13 cellular contexts compared by ENCODE assay signal in the genomic region with DNA sequence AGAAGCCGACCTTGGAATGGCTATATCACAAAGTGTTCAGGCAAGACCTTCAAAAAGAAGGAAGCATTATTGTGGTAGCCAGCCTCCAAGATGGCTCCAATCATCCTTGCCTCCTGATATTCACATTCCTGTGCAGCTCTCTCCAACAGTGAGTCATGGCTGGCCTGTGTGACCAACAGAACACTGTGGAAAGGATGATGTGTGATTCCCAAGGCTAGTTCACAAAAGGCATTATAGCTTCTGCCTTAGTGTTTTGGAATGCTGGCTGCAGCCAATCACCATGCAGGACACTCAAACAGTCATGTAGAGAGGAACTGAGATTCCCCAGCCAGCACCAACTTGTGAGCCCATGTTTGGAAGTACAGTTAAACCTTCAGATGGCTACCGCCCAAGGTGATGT.
DNase-seq lines count a peak whose midpoint lies in the region; ATAC-seq and TF ChIP-seq lines count a peak whose summit lies in the region.
"Had no signal": no experiment of that assay in that cellular context is flagged by ENCODE, and none has a peak within 500 bp of the region (broad histone marks: within the 10 kb centered on the region; RNA-seq: fewer than 3 reads in every experiment).

No MANE protein-coding gene starts in this region.

- DNase-seq in HCEC 1CT: peak; percentile 99
- DNase-seq in adipocyte (ENCODE audit: low read depth): peak; percentile 73
- DNase-seq in foreskin fibroblast: peak; percentile 99
- DNase-seq in skeletal muscle cell (ENCODE audit: low read depth): peak; percentile 100
- DNase-seq in NCI-H345 (lab: John Stamatoyannopoulos, UW): no peak
- DNase-seq in RPMI8226: no peak
- DNase-seq in mucosa of gallbladder (ENCODE audit: low spot score): no peak
- DNase-seq: activated CD4-positive, alpha-beta T cell treated with anti-CD3 and anti-CD28 coated beads for 48 hours; activated naive CD4-positive, alpha-beta T cell treated with anti-CD3 and anti-CD28 coated beads, Interleukin-2, amount 50 U/mL, for 16 hours; NCI-H2171; SHP77 treated with DMSO at 0.1 percent for 48 hours; stimulated activated naive CD4-positive, alpha-beta T cell had no signal

- peaks cover 33% of the 10 kb centered on the region for H3K36me3 ChIP-seq in adipocyte (ENCODE audit: control insufficient read depth, insufficient read depth, low read length, severe bottlenecking)

- H3K4me3 ChIP-seq in adipocyte (ENCODE audit: low read length): no peak overlapping the region
- no peak overlapping the region for H3K4me3 ChIP-seq in foreskin fibroblast (ENCODE audit: low read depth in 1 of 2, low read length in 2 of 2)
- no peak overlapping the region for H3K4me3 ChIP-seq in skeletal muscle cell (ENCODE audit: low read depth, low read length)

- no peak for ATAC-seq in GM21447 (IDR thresholded peaks at IDR 0.05; ENCODE audit: unreplicated experiment)

- no peaks in the 10 kb centered on the region for H3K27me3 ChIP-seq in adipocyte (replicated peaks; ENCODE audit: control insufficient read depth, insufficient read depth, low read length)

- TF ChIP-seq CTCF in foreskin fibroblast (IDR thresholded peaks at IDR 0.05; ENCODE audit: low read depth, low read length): no peak

- H3K9ac ChIP-seq in adipocyte (ENCODE audit: low read length): no peak overlapping the region

- no peaks in the 10 kb centered on the region for H3K9me3 ChIP-seq in adipocyte (ENCODE audit: control insufficient read depth, low read length)

- peaks cover 7% of the 10 kb centered on the region for H3K4me1 ChIP-seq in adipocyte (ENCODE audit: control insufficient read depth, insufficient read depth, low read length)

Comparison
In these comparisons a context has a peak if more than half of its experiments do, and no peak if none do; other contexts are left out.
1. DNase-seq: peak in HCEC 1CT (single experiment), adipocyte (single experiment), foreskin fibroblast (2 of 2) and skeletal muscle cell (single experiment); none in NCI-H345 (single experiment), RPMI8226 (single experiment) and mucosa of gallbladder (single experiment).